In the genomic region with DNA sequence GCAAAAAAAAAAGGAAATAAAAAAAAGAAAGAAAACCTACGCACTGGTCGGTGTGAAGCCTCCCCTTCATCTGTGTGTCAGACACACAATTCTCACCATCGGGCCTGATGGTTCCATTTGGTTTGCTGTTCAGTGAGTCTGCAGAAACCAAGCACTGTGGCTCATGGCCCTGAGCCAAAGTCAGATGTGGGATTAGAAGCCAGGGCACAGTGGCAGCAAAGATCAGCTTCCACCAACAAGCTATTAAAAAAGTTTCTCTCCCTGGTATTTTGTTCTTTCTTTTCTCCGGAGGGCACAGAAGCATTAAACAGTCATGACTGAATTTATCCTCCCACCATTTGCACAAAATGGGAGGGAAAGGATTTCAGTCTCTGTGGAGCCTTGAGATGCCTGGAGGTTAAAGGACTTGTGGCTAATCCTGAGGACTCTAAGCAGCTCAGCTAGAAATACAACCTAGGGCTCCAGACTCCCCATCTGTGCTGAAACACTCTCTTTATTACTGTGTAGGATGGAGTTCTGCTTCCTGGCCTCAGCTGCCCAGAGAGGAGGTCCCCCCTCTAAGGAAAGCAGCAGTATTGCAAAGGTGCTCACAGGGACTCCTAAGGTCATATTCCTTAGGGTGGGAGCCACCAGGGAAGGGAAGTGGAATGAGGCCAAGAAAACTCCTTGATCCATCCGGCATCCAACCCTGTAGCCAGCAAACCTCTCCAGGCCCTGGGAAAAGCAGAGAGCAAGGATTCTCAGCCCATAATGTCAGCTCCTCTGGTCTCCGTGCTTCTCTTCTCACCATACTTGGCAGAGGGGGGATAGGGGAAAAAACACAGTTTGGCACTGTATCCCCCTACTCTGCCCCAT, we compare ENCODE assay signal across 11 cellular contexts. TPM values are rescaled to one million over a fixed set of nuclear protein-coding genes. Genes with fewer than 3 reads are reported as not detected.
DNase-seq lines count a peak whose midpoint lies in the region; ATAC-seq and TF ChIP-seq lines count a peak whose summit lies in the region.
"Had no signal": no experiment of that assay in that cellular context is flagged by ENCODE, and none has a peak within 500 bp of the region (broad histone marks: within the 10 kb centered on the region; RNA-seq: fewer than 3 reads in every experiment).

No MANE protein-coding gene starts in this region.

- no peaks in the 10 kb centered on the region for H3K79me2 ChIP-seq in SK-N-SH (ENCODE audit: insufficient read depth)

- H3K4me1 Mint-ChIP-seq in activated CD4-positive, alpha-beta T cell treated with anti-CD3 and anti-CD28 coated beads for 36 hours, result peaks cover 6% of the 10 kb centered on the region
- H3K4me1 Mint-ChIP-seq in T-helper 2 cell treated with Interferon-gamma antibody and Interleukin-4, amounts not matched to agents 5 μg/mL and 100 μg/mL, for 36 hours (ENCODE audit: low read depth), result no peaks in the 10 kb centered on the region

- H4K20me1 ChIP-seq in SK-N-SH (ENCODE audit: insufficient read depth), result no peaks in the 10 kb centered on the region

- no peak for ATAC-seq in activated CD4-positive, alpha-beta T cell treated with anti-CD3 and anti-CD28 coated beads for 36 hours
- ATAC-seq in HG02973 (IDR thresholded peaks at IDR 0.05; ENCODE audit: unreplicated experiment), result no peak

- no peak overlapping the region for H3K4me3 Mint-ChIP-seq in activated CD4-positive, alpha-beta T cell treated with anti-CD3 and anti-CD28 coated beads for 36 hours
- H3K4me3 Mint-ChIP-seq in T-helper 2 cell treated with Interferon-gamma antibody and Interleukin-4, amounts not matched to agents 5 μg/mL and 100 μg/mL, for 36 hours, result no peak overlapping the region

- no peak overlapping the region for H3K27ac Mint-ChIP-seq in activated CD4-positive, alpha-beta T cell treated with anti-CD3 and anti-CD28 coated beads for 36 hours
- H3K27ac Mint-ChIP-seq in T-helper 2 cell treated with Interferon-gamma antibody and Interleukin-4, amounts not matched to agents 5 μg/mL and 100 μg/mL, for 36 hours, result no peak overlapping the region

- H3K4me3 ChIP-seq in SK-N-SH (ENCODE audit: low read depth in 2 of 2, low read length in 1 of 2) (no peak overlapping the region), right atrium auricular region (no peak overlapping the region)
- H3K4me3 ChIP-seq: cardiac muscle cell had no signal

- peaks cover 17 to 27% of the 10 kb centered on the region in 2 experiments for H3K4me1 ChIP-seq in SK-N-SH (ENCODE audit: control insufficient read depth in 1 of 2, insufficient read depth in 2 of 2, low read depth in 1 of 2, low read length in 1 of 2)
- H3K4me1 ChIP-seq in right atrium auricular region, result peaks cover 0 to 25% of the 10 kb centered on the region in 2 donors

- H3K27me3 ChIP-seq in SK-N-SH (ENCODE audit: insufficient read depth) (no peaks in the 10 kb centered on the region), right atrium auricular region (no peaks in the 10 kb centered on the region)
- H3K27me3 ChIP-seq: cardiac muscle cell had no signal

- peaks cover 14% of the 10 kb centered on the region for H3K36me3 Mint-ChIP-seq in activated CD4-positive, alpha-beta T cell treated with anti-CD3 and anti-CD28 coated beads for 36 hours (ENCODE audit: low read depth)
- H3K36me3 Mint-ChIP-seq in T-helper 2 cell treated with Interferon-gamma antibody and Interleukin-4, amounts not matched to agents 5 μg/mL and 100 μg/mL, for 36 hours (ENCODE audit: low read depth), result peaks cover 5% of the 10 kb centered on the region

- no peaks in the 10 kb centered on the region for H3K9me3 ChIP-seq in SK-N-SH
- H3K9me3 ChIP-seq in right atrium auricular region, result no peaks in the 10 kb centered on the region

- no peaks in the 10 kb centered on the region for H3K36me3 ChIP-seq in SK-N-SH (replicated peaks in 1 of 2; ENCODE audit: control insufficient read depth in 1 of 2, insufficient read depth in 2 of 2, low read length in 1 of 2)
- no peaks in the 10 kb centered on the region for H3K36me3 ChIP-seq in right atrium auricular region
- H3K36me3 ChIP-seq: cardiac muscle cell had no signal

- H2AFZ ChIP-seq in SK-N-SH (ENCODE audit: low read depth), result no peak overlapping the region

- WGBS in SK-N-SH (ENCODE audit: low lambda C conversion rate), result 65% methylated on average over 6 of the region's 6 CpGs

- POLR2A ChIA-PET in activated CD4-positive, alpha-beta T cell treated with anti-CD3 and anti-CD28 coated beads for 36 hours (lab: Charles Lee), result interaction anchor here (0.6 kb wide), 1 partner anchor 10 kb away, joined by 6 read pairs; no protein-coding TSS in a partner anchor
- POLR2A ChIA-PET in SK-N-SH (lab: Yijun Ruan, JAX), result no interaction called here

- H3K27ac ChIP-seq in SK-N-SH (ENCODE audit: low read depth in 2 of 2, low read length in 1 of 2) (peak overlapping the region; percentile 39 to 71; a peak in 3 of 4 replicates), right atrium auricular region (peak overlapping the region; percentile 13 to 35), temporal lobe (ENCODE audit: low read depth, low read length) (peak overlapping the region; percentile 64)
- H3K27ac ChIP-seq: cardiac muscle cell had no signal

- H3K9ac ChIP-seq in SK-N-SH, result 0 out of 2 replicates have a peak overlapping the region, but pooled peaks have one; percentile 1

- peak; percentile 7 for DNase-seq in activated CD4-positive, alpha-beta T cell treated with anti-CD3 and anti-CD28 coated beads for 36 hours
- DNase-seq in activated CD4-positive, alpha-beta T cell treated with anti-CD3 and anti-CD28 coated beads for 1 hour, result no peak
- DNase-seq in SK-N-SH, result peak; percentile 58
- no peak for DNase-seq in right atrium auricular region (ENCODE audit: low spot score)
- DNase-seq in T-helper 2 cell treated with Interferon-gamma antibody and Interleukin-4, amounts not matched to agents 5 μg/mL and 100 μg/mL, for 36 hours (ENCODE audit: low spot score), result no peak
- DNase-seq in activated T-cell treated with anti-CD3 and anti-CD28 coated beads, Interleukin-2, amount 50 U/mL, for 1 hour, result no peak
- DNase-seq: NCI-H1417, SHP77 treated with DMSO at 0.1 percent for 48 hours had no signal

- no peak overlapping the region for H3K4me2 ChIP-seq in SK-N-SH

- no peak for TF ChIP-seq EP300 in SK-N-SH (IDR thresholded peaks at IDR 0.05; ENCODE audit: borderline replicate concordance in 1 of 2, low read depth in 1 of 2, low read length in 1 of 2)

- H3K9me2 ChIP-seq in SK-N-SH, result no peaks in the 10 kb centered on the region

- no peak for TF ChIP-seq RAD21 in SK-N-SH (IDR thresholded peaks at IDR 0.05; ENCODE audit: low read length)

- CTCF ChIA-PET in activated CD4-positive, alpha-beta T cell treated with anti-CD3 and anti-CD28 coated beads for 36 hours (lab: Charles Lee), result interaction anchor here (0.5 to 0.6 kb wide), 2 partner anchors 10 to 32 kb away, joined by 3 to 5 read pairs; no protein-coding TSS in a partner anchor
- CTCF ChIA-PET in SK-N-SH (lab: Yijun Ruan, JAX), result interaction anchor here (0.8 to 2.4 kb wide), 4 partner anchors 8 to 336 kb away, joined by 3 to 8 read pairs (median 3); no protein-coding TSS in a partner anchor

- H3K27me3 Mint-ChIP-seq in activated CD4-positive, alpha-beta T cell treated with anti-CD3 and anti-CD28 coated beads for 36 hours, result no peaks in the 10 kb centered on the region
- no peaks in the 10 kb centered on the region for H3K27me3 Mint-ChIP-seq in T-helper 2 cell treated with Interferon-gamma antibody and Interleukin-4, amounts not matched to agents 5 μg/mL and 100 μg/mL, for 36 hours (ENCODE audit: low read depth)

- TF ChIP-seq CTCF in SK-N-SH (IDR thresholded peaks at IDR 0.05) (no peak), right atrium auricular region (IDR thresholded peaks at IDR 0.05) (no peak)

- peaks cover 24% of the 10 kb centered on the region for H3F3A ChIP-seq in SK-N-SH (replicated peaks; ENCODE audit: insufficient read depth)

- H3K9me3 Mint-ChIP-seq in activated CD4-positive, alpha-beta T cell treated with anti-CD3 and anti-CD28 coated beads for 36 hours (ENCODE audit: low read depth), result peaks cover 3% of the 10 kb centered on the region
- no peaks in the 10 kb centered on the region for H3K9me3 Mint-ChIP-seq in T-helper 2 cell treated with Interferon-gamma antibody and Interleukin-4, amounts not matched to agents 5 μg/mL and 100 μg/mL, for 36 hours

- intact Hi-C loops in activated CD4-positive, alpha-beta T cell treated with anti-CD3 and anti-CD28 coated beads for 36 hours (cut with DNase I, micrococcal nuclease), result no loop called here

TF ChIP-seq in SK-N-SH, 30 proteins besides CTCF, POLR2A, EP300 and RAD21:
- TF ChIP-seq RCOR1 (IDR thresholded peaks at IDR 0.05; ENCODE audit: low read length) (no peak), NFIC (IDR thresholded peaks at IDR 0.05; ENCODE audit: borderline replicate concordance) (peak; percentile 62)
- TF ChIP-seq, protein P1, sequence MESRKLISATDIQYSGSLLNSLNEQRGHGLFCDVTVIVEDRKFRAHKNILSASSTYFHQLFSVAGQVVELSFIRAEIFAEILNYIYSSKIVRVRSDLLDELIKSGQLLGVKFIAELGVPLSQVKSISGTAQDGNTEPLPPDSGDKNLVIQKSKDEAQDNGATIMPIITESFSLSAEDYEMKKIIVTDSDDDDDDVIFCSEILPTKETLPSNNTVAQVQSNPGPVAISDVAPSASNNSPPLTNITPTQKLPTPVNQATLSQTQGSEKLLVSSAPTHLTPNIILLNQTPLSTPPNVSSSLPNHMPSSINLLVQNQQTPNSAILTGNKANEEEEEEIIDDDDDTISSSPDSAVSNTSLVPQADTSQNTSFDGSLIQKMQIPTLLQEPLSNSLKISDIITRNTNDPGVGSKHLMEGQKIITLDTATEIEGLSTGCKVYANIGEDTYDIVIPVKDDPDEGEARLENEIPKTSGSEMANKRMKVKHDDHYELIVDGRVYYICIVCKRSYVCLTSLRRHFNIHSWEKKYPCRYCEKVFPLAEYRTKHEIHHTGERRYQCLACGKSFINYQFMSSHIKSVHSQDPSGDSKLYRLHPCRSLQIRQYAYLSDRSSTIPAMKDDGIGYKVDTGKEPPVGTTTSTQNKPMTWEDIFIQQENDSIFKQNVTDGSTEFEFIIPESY (IDR thresholded peaks at IDR 0.05; ENCODE audit: borderline replicate concordance, low read depth), result no peak

RNA-seq across cellular contexts. Expression of gene SLC39A11, which starts 28.2 kb away (rescaled TPM):
- total RNA-seq in activated CD4-positive, alpha-beta T cell treated with anti-CD3 and anti-CD28 coated beads for 36 hours, result 10 to 100 TPM; 12.5 to 17.2 TPM
- 23.5 and 23.7 TPM in 2 replicates for polyA plus RNA-seq in SK-N-SH (2012; rRNA removed)
- polyA plus RNA-seq in SK-N-SH (2012; cell fraction: cytosol; rRNA removed), result 18.3 and 21.7 TPM in 2 replicates
- polyA plus RNA-seq in SK-N-SH (2012; cell fraction: nucleus; rRNA removed), result 17.8 and 21.7 TPM in 2 replicates
- total RNA-seq in right atrium auricular region (10 to 100 TPM in 1 of 2 donors, 1 to 10 TPM in 1; 7.4 to 15.5 TPM), temporal lobe (4.9 TPM)

Comparison
In these comparisons a context has a peak if more than half of its experiments do, and no peak if none do; other contexts are left out.
1. DNase-seq: peak in activated CD4-positive, alpha-beta T cell treated with anti-CD3 and anti-CD28 coated beads for 36 hours (single experiment) and SK-N-SH (single experiment); none in activated CD4-positive, alpha-beta T cell treated with anti-CD3 and anti-CD28 coated beads for 1 hour (single experiment), right atrium auricular region (single experiment), T-helper 2 cell treated with Interferon-gamma antibody and Interleukin-4, amounts not matched to agents 5 μg/mL and 100 μg/mL, for 36 hours (single experiment) and activated T-cell treated with anti-CD3 and anti-CD28 coated beads, Interleukin-2, amount 50 U/mL, for 1 hour (single experiment).
2. Peak in every context shown above with its lines, with median percentiles within 50 percentile points of each other: H3K27ac ChIP-seq.